ENCODE assay signal across 8 cellular contexts in the genomic region with DNA sequence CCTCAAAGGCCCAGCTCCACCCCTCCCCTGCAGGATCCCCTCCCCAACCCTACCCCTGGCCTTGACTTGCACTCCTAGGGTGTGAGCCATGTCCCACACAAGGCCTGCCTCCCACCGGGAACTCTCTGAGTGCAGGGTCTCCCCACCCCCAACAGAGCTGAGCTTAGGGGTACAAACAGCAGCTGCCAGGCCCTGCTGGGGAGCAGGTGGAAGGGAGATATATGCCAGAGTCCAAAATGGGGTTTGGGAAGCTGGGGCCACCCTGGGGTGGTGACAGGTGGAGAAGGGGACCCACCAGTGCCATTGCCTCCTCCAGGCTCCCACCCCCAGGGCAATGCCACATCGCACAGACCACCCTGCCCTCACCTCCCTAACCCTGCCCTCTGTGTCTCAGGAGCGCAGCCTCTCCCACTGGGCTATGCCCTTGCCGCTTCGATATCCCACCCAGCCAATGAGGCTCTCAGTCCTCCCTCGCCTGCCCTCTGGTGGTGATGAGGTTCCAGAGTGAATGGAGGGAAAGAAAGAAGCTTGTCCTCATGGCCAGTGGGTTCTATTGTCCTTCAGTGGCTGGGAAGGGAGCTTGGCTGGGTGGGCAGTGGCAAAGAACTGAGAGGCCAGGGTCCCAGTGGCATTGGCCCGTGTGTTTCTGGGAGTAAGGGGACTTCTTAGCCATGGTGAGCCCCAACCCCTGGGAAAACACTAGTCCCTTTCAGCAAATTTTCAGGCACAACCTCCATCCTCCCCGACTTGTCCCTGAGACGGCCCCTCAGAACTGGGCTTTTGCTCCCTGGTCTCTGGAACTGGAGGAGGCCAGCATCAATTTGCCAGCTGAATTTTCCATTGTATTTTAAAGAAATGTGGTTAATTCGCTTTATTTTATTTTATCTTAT. TPM values are rescaled to one million over a fixed set of nuclear protein-coding genes. Genes with fewer than 3 reads are reported as not detected.
DNase-seq lines count a peak whose midpoint lies in the region; ATAC-seq and TF ChIP-seq lines count a peak whose summit lies in the region.

No MANE protein-coding gene starts in this region.

- dilution Hi-C loops in mammary epithelial cell (cut with HindIII; ENCODE audit: low sequenced_read_pairs): loop anchor here (5.0 to 25.0 kb wide), 2 partner anchors 42 to 358 kb away; no protein-coding TSS in a partner anchor

- intact Hi-C loops in mammary epithelial cell (cut with micrococcal nuclease) (no loop called here), vagina (cut with DNase I) (no loop called here)

- H3K79me2 ChIP-seq in DND-41 (ENCODE audit: insufficient read depth, low read length) (no peaks in the 10 kb centered on the region), mammary epithelial cell (ENCODE audit: insufficient read depth, low read length) (no peaks in the 10 kb centered on the region)

- DNase-seq in DND-41 (peak; percentile 37), HUDEP-2 (lab: John Stamatoyannopoulos, UW; ENCODE audit: unreplicated experiment in 76 of 76) (peak in 41 of 76 experiments; percentile 2 to 56 (median 25)), SHP77 (lab: John Stamatoyannopoulos, UW) (peak; percentile 73 to 76), mammary epithelial cell (peak; percentile 19), lung (ENCODE audit: low spot score) (no peak), vagina (ENCODE audit: extremely low spot score in 2 of 2) (no peak)

- peak; percentile 59 for TF ChIP-seq CTCF in DND-41 (IDR thresholded peaks at IDR 0.05; ENCODE audit: borderline replicate concordance, extremely low read depth, low read length, poor library complexity, severe bottlenecking)
- TF ChIP-seq CTCF in mammary epithelial cell (conservative IDR thresholded peaks at IDR 0.05 in 1 of 2, IDR thresholded peaks at IDR 0.05 in 1 of 2; ENCODE audit: extremely low read depth in 1 of 2, insufficient read depth in 1 of 2, low read depth in 1 of 2, low read length in 2 of 2): peak; percentile 60 to 79
- TF ChIP-seq CTCF in lung (IDR thresholded peaks at IDR 0.05; ENCODE audit: control extremely low read depth, extremely low read depth): peak; percentile 6
- peak in 2 of 3 experiments; percentile 25 to 42 for TF ChIP-seq CTCF in vagina (IDR thresholded peaks at IDR 0.05)

- WGBS in mammary epithelial cell (ENCODE audit: low coverage, missing lambda C conversion rate): 66% methylated on average over 9 of the region's 10 CpGs
- WGBS in lung, 2 donors: 74 to 83% methylated on average over 10 of the region's 10 CpGs

- H4K20me1 ChIP-seq in DND-41 (ENCODE audit: insufficient read depth, low read length) (no peaks in the 10 kb centered on the region), mammary epithelial cell (ENCODE audit: insufficient read depth, low read length) (no peaks in the 10 kb centered on the region)

- H3K9ac ChIP-seq in DND-41 (ENCODE audit: low read depth, low read length): no peak overlapping the region
- no peak overlapping the region for H3K9ac ChIP-seq in mammary epithelial cell (ENCODE audit: insufficient read depth, low read length)

- TF ChIP-seq POLR2A in vagina (IDR thresholded peaks at IDR 0.05): no peak

- no TSS peak for BruUV-seq in mammary epithelial cell (replicated peaks; lab: Mats Ljungman, UMichigan)

- H2AFZ ChIP-seq in DND-41 (ENCODE audit: low read depth, low read length): no peak overlapping the region
- H2AFZ ChIP-seq in mammary epithelial cell (ENCODE audit: low read depth, low read length): no peak overlapping the region

- no peak overlapping the region for H3K4me3 ChIP-seq in DND-41 (ENCODE audit: low read depth in 1 of 2, low read length in 2 of 2)
- no peak overlapping the region for H3K4me3 ChIP-seq in mammary epithelial cell (replicated peaks in 1 of 3; ENCODE audit: insufficient read depth in 1 of 3, low read depth in 2 of 3, low read length in 3 of 3)
- no peak overlapping the region for H3K4me3 ChIP-seq in lung
- no peak overlapping the region for H3K4me3 ChIP-seq in vagina

- H3K27me3 ChIP-seq in DND-41 (ENCODE audit: insufficient read depth, low read length, poor library complexity) (peaks cover 2% of the 10 kb centered on the region), mammary epithelial cell (ENCODE audit: insufficient read depth, low read length) (no peaks in the 10 kb centered on the region), lung (ENCODE audit: control insufficient read depth, insufficient read depth) (no peaks in the 10 kb centered on the region), vagina (no peaks in the 10 kb centered on the region)

- H3K4me1 ChIP-seq in DND-41 (ENCODE audit: insufficient read depth, low read length) (no peaks in the 10 kb centered on the region), mammary epithelial cell (ENCODE audit: insufficient read depth, low read length) (no peaks in the 10 kb centered on the region), lung (ENCODE audit: control insufficient read depth in 2 of 2, insufficient read depth in 2 of 2, low read length in 2 of 2) (peaks cover 0 to 4% of the 10 kb centered on the region in 2 donors), vagina (peaks cover 45% of the 10 kb centered on the region)

- no peaks in the 10 kb centered on the region for H3K36me3 ChIP-seq in DND-41 (ENCODE audit: insufficient read depth, low read length)
- no peaks in the 10 kb centered on the region for H3K36me3 ChIP-seq in mammary epithelial cell (ENCODE audit: insufficient read depth, low read length)
- no peaks in the 10 kb centered on the region for H3K36me3 ChIP-seq in lung (ENCODE audit: control insufficient read depth in 2 of 2, insufficient read depth in 2 of 2, low read length in 2 of 2)
- H3K36me3 ChIP-seq in vagina: no peaks in the 10 kb centered on the region

- ATAC-seq in DND-41 (ENCODE audit: insufficient read depth, low read depth): peak; percentile 39; the same call in 2 of the 3 replicates
- ATAC-seq in lung (ENCODE audit: insufficient read depth, low FRiP score): no peak
- ATAC-seq in HG03520 (IDR thresholded peaks at IDR 0.05; ENCODE audit: unreplicated experiment): no peak
- no peak for ATAC-seq in GM19452 (IDR thresholded peaks at IDR 0.05; ENCODE audit: unreplicated experiment)

- H3K27ac ChIP-seq in DND-41 (ENCODE audit: low read length): no peak overlapping the region
- H3K27ac ChIP-seq in mammary epithelial cell (ENCODE audit: insufficient read depth, low read depth, low read length): no peak overlapping the region
- H3K27ac ChIP-seq in lung (ENCODE audit: low read depth in 1 of 2, low read length in 1 of 2): no peak overlapping the region
- no peak overlapping the region for H3K27ac ChIP-seq in vagina

- H3K4me2 ChIP-seq in DND-41 (ENCODE audit: insufficient read depth, low read length) (no peak overlapping the region), mammary epithelial cell (ENCODE audit: insufficient read depth, low read depth, low read length) (no peak overlapping the region)

- in situ Hi-C loops in mammary epithelial cell (cut with MboI; ENCODE audit: low sequenced_read_pairs in 2 of 2): loop anchor here (10.0 kb wide), 2 partner anchors 336 to 356 kb away; no protein-coding TSS in a partner anchor

- no peaks in the 10 kb centered on the region for H3K9me3 ChIP-seq in DND-41 (ENCODE audit: insufficient read depth, low read length, severe bottlenecking)
- no peaks in the 10 kb centered on the region for H3K9me3 ChIP-seq in mammary epithelial cell (replicated peaks; ENCODE audit: insufficient read depth, low read length)
- peaks cover 0 to 2% of the 10 kb centered on the region in 2 donors for H3K9me3 ChIP-seq in lung (ENCODE audit: control insufficient read depth in 2 of 2, insufficient read depth in 1 of 2, low read length in 1 of 2)
- no peaks in the 10 kb centered on the region for H3K9me3 ChIP-seq in vagina

- CTCF ChIA-PET in mammary epithelial cell (lab: Charles Lee; ENCODE audit: low non-redundant PET): interaction anchor here (0.6 to 0.8 kb wide), 3 partner anchors 85 to 370 kb away, joined by 3 to 5 read pairs (median 4); partner anchors contain the start of gene CCDC33

RNA-seq across cellular contexts. Expression of gene CYP11A1, which starts 46.8 kb away (rescaled TPM):
- total RNA-seq in mammary epithelial cell (1 to 10 TPM in 1 of 2 donors, not detected in 1; 2.3 TPM), lung (under 1 TPM; 0.74 to 0.97 TPM), vagina (8.8 TPM)
- polyA plus RNA-seq in mammary epithelial cell (not detected), lung (under 1 TPM; 0.15 to 0.65 TPM)
- not detected for polyA minus RNA-seq in mammary epithelial cell

Comparison
In these comparisons a context has a peak if more than half of its experiments do, and no peak if none do; other contexts are left out.
1. DNase-seq: peak in DND-41 (single experiment), HUDEP-2 (41 of 76), SHP77 (2 of 2) and mammary epithelial cell (single experiment); none in lung (single experiment) and vagina (0 of 2).
2. CTCF ChIP-seq: peak in every context shown above with its lines; median percentile 70 in mammary epithelial cell; 59 in DND-41; 34 in vagina; 6 in lung.